Comparison of ENCODE assay signal across 8 cellular contexts in the genomic region with DNA sequence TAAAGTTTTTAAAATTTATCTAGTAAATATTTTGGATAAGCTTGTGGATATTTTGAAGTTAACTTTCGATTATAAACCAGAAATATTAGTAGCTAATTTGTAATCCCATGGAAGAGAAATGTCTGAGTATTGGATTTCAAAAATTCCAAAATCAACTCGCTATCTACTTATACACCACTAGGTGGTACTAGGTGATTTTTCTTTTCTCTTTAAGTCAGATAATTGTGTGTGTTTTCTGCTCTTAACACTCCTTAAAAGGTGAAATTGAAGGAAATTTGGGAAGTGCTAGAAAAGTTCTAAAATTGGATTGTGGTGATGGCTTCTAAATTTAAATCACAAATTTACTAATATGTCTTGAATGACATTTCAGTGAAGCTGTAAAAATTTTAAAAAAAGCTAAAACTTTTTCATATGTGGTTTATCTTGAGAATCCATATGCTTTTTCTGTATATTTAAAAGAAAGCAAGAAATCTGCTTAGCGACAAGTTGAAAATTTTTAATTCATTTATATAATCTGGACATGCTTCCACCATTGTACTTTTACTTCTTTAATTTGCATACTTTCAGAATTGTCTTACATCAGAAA.
DNase-seq lines count a peak whose midpoint lies in the region; ATAC-seq, FAIRE-seq and TF ChIP-seq lines count a peak whose summit lies in the region.

No MANE protein-coding gene starts in this region.

- 21 to 22% methylated on average over 3 of the region's 3 CpGs for WGBS in transverse colon (ENCODE audit: low coverage in 1 of 2), 2 donors

- TF ChIP-seq POLR2A in transverse colon (IDR thresholded peaks at IDR 0.05) = no peak

- ATAC-seq in HG03432 (IDR thresholded peaks at IDR 0.05; ENCODE audit: unreplicated experiment) = peak; percentile 64
- no peak for ATAC-seq in activated CD8-positive, alpha-beta memory T cell treated with anti-CD3 and anti-CD28 coated beads, Interleukin-2, amount 10 ng/mL, durations not matched to agents 7 days and 5 days

- no peaks in the 10 kb centered on the region for H3K4me1 Mint-ChIP-seq in activated CD8-positive, alpha-beta memory T cell treated with anti-CD3 and anti-CD28 coated beads, Interleukin-2, amount 10 ng/mL, durations not matched to agents 7 days and 5 days

- TF ChIP-seq CTCF in transverse colon (IDR thresholded peaks at IDR 0.05) = peak; percentile 56 to 68 (median 60)

- in situ Hi-C loops in transverse colon (cut with MboI; ENCODE audit: low pct_ligation_motif_present in 1 of 4, low pct_unique_long_range_greater_than_20kb in 1 of 4, low sequenced_read_pairs in 3 of 4) = loop anchor here in 1 of 4 donors (10.0 kb wide), 1 partner anchor 107 kb away; no protein-coding TSS in a partner anchor

- H3K36me3 ChIP-seq in transverse colon = no peaks in the 10 kb centered on the region

- TF ChIP-seq EP300 in transverse colon (IDR thresholded peaks at IDR 0.05; ENCODE audit: low read depth) = no peak

- H3K27ac Mint-ChIP-seq in activated CD8-positive, alpha-beta memory T cell treated with anti-CD3 and anti-CD28 coated beads, Interleukin-2, amount 10 ng/mL, durations not matched to agents 7 days and 5 days = no peak overlapping the region

- H3K4me3 Mint-ChIP-seq in activated CD8-positive, alpha-beta memory T cell treated with anti-CD3 and anti-CD28 coated beads, Interleukin-2, amount 10 ng/mL, durations not matched to agents 7 days and 5 days = no peak overlapping the region

- H3K9me3 Mint-ChIP-seq in activated CD8-positive, alpha-beta memory T cell treated with anti-CD3 and anti-CD28 coated beads, Interleukin-2, amount 10 ng/mL, durations not matched to agents 7 days and 5 days (ENCODE audit: low read depth) = no peaks in the 10 kb centered on the region

- H3K27me3 ChIP-seq in transverse colon = no peaks in the 10 kb centered on the region

- H3K27me3 Mint-ChIP-seq in activated CD8-positive, alpha-beta memory T cell treated with anti-CD3 and anti-CD28 coated beads, Interleukin-2, amount 10 ng/mL, durations not matched to agents 7 days and 5 days = peaks cover 2% of the 10 kb centered on the region

- intact Hi-C loops in transverse colon (cut with DNase I; ENCODE audit: low total_unique reads) = loop anchor here (5.0 kb wide), 1 partner anchor 115 kb away; no protein-coding TSS in a partner anchor

- H3K4me1 ChIP-seq in transverse colon = no peaks in the 10 kb centered on the region

- FAIRE-seq in G401.6 (lab: Jason Lieb, UNC) = peak; percentile 98

- H3K4me3 ChIP-seq in transverse colon = no peak overlapping the region

- CTCF ChIA-PET in activated CD8-positive, alpha-beta memory T cell treated with anti-CD3 and anti-CD28 coated beads, Interleukin-2, amount 10 ng/mL, durations not matched to agents 7 days and 5 days (lab: Charles Lee) = interaction anchor here (0.7 to 5.2 kb wide), 8 partner anchors 26 to 209 kb away, joined by 3 to 69 read pairs (median 4); partner anchors contain the start of gene TFAM

- no peak overlapping the region for H3K27ac ChIP-seq in transverse colon

- no peaks in the 10 kb centered on the region for H3K36me3 Mint-ChIP-seq in activated CD8-positive, alpha-beta memory T cell treated with anti-CD3 and anti-CD28 coated beads, Interleukin-2, amount 10 ng/mL, durations not matched to agents 7 days and 5 days

- peak; percentile 56 for DNase-seq in SKM-1 treated with dmso at 0.1 percent for 144 hours (lab: John Stamatoyannopoulos, UW; ENCODE audit: unreplicated experiment)
- peak; percentile 10 for DNase-seq in germinal center (ENCODE audit: low spot score)
- no peak for DNase-seq in transverse colon
- no peak for DNase-seq in SHP77 (lab: John Stamatoyannopoulos, UW)
- DNase-seq in activated CD8-positive, alpha-beta memory T cell treated with anti-CD3 and anti-CD28 coated beads, Interleukin-2, amount 10 ng/mL, durations not matched to agents 7 days and 5 days = no peak
- DNase-seq in stimulated activated CD8-positive, alpha-beta memory T cell treated with anti-CD3 and anti-CD28 coated beads, Interleukin-4, amount 100 ng/mL, for 48 hours = no peak

- no peaks in the 10 kb centered on the region for H3K9me3 ChIP-seq in transverse colon

Comparison
In these comparisons a context has a peak if more than half of its experiments do, and no peak if none do; other contexts are left out.
1. DNase-seq: peak in SKM-1 treated with dmso at 0.1 percent for 144 hours (single experiment) and germinal center (single experiment); none in transverse colon (single experiment), SHP77 (0 of 2), activated CD8-positive, alpha-beta memory T cell treated with anti-CD3 and anti-CD28 coated beads, Interleukin-2, amount 10 ng/mL, durations not matched to agents 7 days and 5 days (single experiment) and stimulated activated CD8-positive, alpha-beta memory T cell treated with anti-CD3 and anti-CD28 coated beads, Interleukin-4, amount 100 ng/mL, for 48 hours (single experiment).